In the genomic region with DNA sequence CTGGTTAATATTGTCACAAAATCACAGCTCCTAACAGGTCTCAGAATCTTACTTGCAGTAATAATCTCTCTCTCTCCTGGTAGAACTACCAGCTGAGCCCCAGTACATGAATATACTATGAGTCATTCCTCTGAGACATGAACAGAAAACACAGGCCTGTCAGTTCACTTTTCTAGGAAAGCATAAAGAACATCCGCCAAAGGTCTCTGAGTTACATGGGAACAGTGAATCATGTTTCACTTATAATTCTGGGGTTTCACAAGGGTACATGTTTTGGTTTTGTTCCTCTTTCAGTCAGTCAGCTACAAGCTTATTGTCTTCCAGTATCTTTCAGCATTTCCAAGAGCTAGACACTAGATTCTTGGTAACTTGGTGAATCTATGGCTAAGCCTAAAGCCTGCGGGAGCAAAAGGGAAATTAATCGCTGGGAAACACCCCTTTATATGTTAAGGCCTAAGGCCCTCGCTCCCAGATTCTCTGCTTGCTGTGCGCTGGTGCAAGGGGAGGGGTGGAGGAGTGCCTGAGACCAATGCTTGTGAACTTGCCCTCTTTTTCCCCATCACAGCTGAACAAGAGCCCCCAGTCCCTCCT, we compare ENCODE assay signal across 8 cellular contexts. TPM values are rescaled to one million over a fixed set of nuclear protein-coding genes. Genes with fewer than 3 reads are reported as not detected.
DNase-seq lines count a peak whose midpoint lies in the region; ATAC-seq and TF ChIP-seq lines count a peak whose summit lies in the region.

No MANE protein-coding gene starts in this region.

- peaks cover 33% of the 10 kb centered on the region for H3K36me3 Mint-ChIP-seq in type B pancreatic cell

- peak; percentile 53 for DNase-seq in ACHN
- peak; percentile 68 for DNase-seq in SKM-1 treated with dmso at 0.1 percent for 144 hours (lab: John Stamatoyannopoulos, UW; ENCODE audit: unreplicated experiment)
- DNase-seq in colonic mucosa: no peak
- DNase-seq in type B pancreatic cell (ENCODE audit: extremely low spot score, unreplicated experiment): no peak
- no peak for DNase-seq in posterior cingulate gyrus

- H3K9me3 ChIP-seq in colonic mucosa (no peaks in the 10 kb centered on the region), mucosa of stomach (ENCODE audit: control insufficient read depth, low read length) (no peaks in the 10 kb centered on the region)

- peak overlapping the region; percentile 77 for H3K27ac Mint-ChIP-seq in type B pancreatic cell

- H3K27ac ChIP-seq in colonic mucosa: peak overlapping the region; percentile 45

- ATAC-seq in GM19025 (IDR thresholded peaks at IDR 0.05; ENCODE audit: low read depth, unreplicated experiment) (peak; percentile 92), HG03108 (IDR thresholded peaks at IDR 0.05; ENCODE audit: unreplicated experiment) (peak; percentile 83)

- in situ Hi-C loops in ACHN (cut with HindIII; ENCODE audit: low pct_ligation_motif_present, low pct_unique_long_range_greater_than_20kb, low sequenced_read_pairs): no loop called here

- H3K27me3 Mint-ChIP-seq in type B pancreatic cell: no peaks in the 10 kb centered on the region

- H3K9ac ChIP-seq in colonic mucosa (ENCODE audit: low read depth in 2 of 2, low read length in 2 of 2) (peak overlapping the region in 1 of 2 donors; percentile 39), mucosa of stomach (ENCODE audit: low read length) (peak overlapping the region; percentile 49)

- H3K4me1 ChIP-seq in colonic mucosa (no peaks in the 10 kb centered on the region), mucosa of stomach (ENCODE audit: control insufficient read depth, insufficient read depth, low read length) (peaks cover 18% of the 10 kb centered on the region)

- no peak overlapping the region for H3K4me3 Mint-ChIP-seq in type B pancreatic cell

- H3K4me3 ChIP-seq in colonic mucosa: no peak overlapping the region
- no peak overlapping the region for H3K4me3 ChIP-seq in mucosa of stomach (ENCODE audit: low read length)

- TF ChIP-seq CTCF in colonic mucosa (IDR thresholded peaks at IDR 0.05): no peak
- TF ChIP-seq CTCF in type B pancreatic cell (conservative IDR thresholded peaks at IDR 0.05): no peak

- peaks cover 9% of the 10 kb centered on the region for H3K36me3 ChIP-seq in colonic mucosa
- H3K36me3 ChIP-seq in mucosa of stomach (ENCODE audit: control insufficient read depth, insufficient read depth, low read length): peaks cover 23% of the 10 kb centered on the region

- H3K9me3 Mint-ChIP-seq in type B pancreatic cell: no peaks in the 10 kb centered on the region

- H3K27me3 ChIP-seq in colonic mucosa: no peaks in the 10 kb centered on the region
- no peaks in the 10 kb centered on the region for H3K27me3 ChIP-seq in mucosa of stomach (ENCODE audit: control insufficient read depth, insufficient read depth, low read length)

- H3K4me1 Mint-ChIP-seq in type B pancreatic cell (ENCODE audit: unreplicated experiment): no peaks in the 10 kb centered on the region

- intact Hi-C loops in colonic mucosa (cut with DNase I): no loop called here
- intact Hi-C loops in posterior cingulate gyrus (cut with DNase I): loop anchor here (5.0 kb wide), 1 partner anchor 233 kb away; no protein-coding TSS in a partner anchor

RNA-seq across cellular contexts. Expression of gene IFNGR2, which starts 31.7 kb away (rescaled TPM):
- total RNA-seq in colonic mucosa: 100 to 1,000 TPM in 1 of 2 donors, 10 to 100 TPM in 1; 53.7 to 128 TPM
- 39.0 and 40.4 TPM in 2 replicates for total RNA-seq in type B pancreatic cell (ENCODE audit: low replicate concordance)

RNA-seq across cellular contexts. Expression of gene TMEM50B, which starts 44.9 kb away (rescaled TPM):
- total RNA-seq in colonic mucosa: 10 to 100 TPM; 29.0 to 50.1 TPM
- 34.2 and 44.7 TPM in 2 replicates for total RNA-seq in type B pancreatic cell (ENCODE audit: low replicate concordance)

RNA-seq across cellular contexts. Expression of gene DNAJC28, which starts 56.7 kb away (rescaled TPM):
- total RNA-seq in colonic mucosa (1 to 10 TPM; 1.2 to 2.8 TPM), type B pancreatic cell (ENCODE audit: low replicate concordance) (2.3 and 3.0 TPM in 2 replicates)

Comparison
In these comparisons a context has a peak if more than half of its experiments do, and no peak if none do; other contexts are left out.
1. DNase-seq: peak in ACHN (single experiment) and SKM-1 treated with dmso at 0.1 percent for 144 hours (single experiment); none in colonic mucosa (single experiment), type B pancreatic cell (single experiment) and posterior cingulate gyrus (0 of 10).